1 cellular context compared by ENCODE assay signal in the genomic region with DNA sequence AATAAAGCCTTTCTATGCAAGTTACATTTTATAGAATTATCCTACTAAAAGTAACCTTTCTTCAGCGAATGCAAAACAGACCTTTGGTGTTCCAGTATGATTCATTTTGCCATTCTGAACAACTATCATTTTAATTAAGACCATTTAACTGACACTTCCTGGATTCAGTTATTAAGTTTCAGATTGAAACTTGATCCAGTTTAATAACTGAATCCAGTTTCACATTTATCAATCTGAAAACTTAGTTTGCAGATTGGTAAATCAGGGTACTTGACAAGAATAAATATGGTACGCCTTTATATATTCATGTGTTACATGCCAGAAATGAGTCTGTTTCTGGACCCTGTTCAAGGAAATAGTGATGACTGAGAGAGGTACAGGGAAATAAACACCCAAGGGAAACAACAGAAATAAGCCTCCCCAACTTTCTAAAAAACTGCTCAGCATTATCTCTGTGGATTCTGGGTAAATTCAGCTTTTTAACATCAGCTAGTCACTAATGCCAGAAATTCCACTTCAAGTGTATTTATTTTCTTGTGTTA.
TF ChIP-seq lines count a peak whose summit lies in the region.

No MANE protein-coding gene starts in this region.

TF ChIP-seq in IMR-90, 13 proteins besides CTCF, POLR2A, EP300 and RAD21 (continued from another document):
- TF ChIP-seq, protein P1, sequence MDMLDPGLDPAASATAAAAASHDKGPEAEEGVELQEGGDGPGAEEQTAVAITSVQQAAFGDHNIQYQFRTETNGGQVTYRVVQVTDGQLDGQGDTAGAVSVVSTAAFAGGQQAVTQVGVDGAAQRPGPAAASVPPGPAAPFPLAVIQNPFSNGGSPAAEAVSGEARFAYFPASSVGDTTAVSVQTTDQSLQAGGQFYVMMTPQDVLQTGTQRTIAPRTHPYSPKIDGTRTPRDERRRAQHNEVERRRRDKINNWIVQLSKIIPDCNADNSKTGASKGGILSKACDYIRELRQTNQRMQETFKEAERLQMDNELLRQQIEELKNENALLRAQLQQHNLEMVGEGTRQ (IDR thresholded peaks at IDR 0.05; ENCODE audit: low read depth, low read length): no peak
- TF ChIP-seq RCOR1 (IDR thresholded peaks at IDR 0.05; ENCODE audit: insufficient replicate concordance, low read length) (no peak), FOS (IDR thresholded peaks at IDR 0.05; ENCODE audit: low read depth, low read length) (no peak), CHD1 (IDR thresholded peaks at IDR 0.05; ENCODE audit: low read depth, low read length) (no peak)
- TF ChIP-seq, protein P2, sequence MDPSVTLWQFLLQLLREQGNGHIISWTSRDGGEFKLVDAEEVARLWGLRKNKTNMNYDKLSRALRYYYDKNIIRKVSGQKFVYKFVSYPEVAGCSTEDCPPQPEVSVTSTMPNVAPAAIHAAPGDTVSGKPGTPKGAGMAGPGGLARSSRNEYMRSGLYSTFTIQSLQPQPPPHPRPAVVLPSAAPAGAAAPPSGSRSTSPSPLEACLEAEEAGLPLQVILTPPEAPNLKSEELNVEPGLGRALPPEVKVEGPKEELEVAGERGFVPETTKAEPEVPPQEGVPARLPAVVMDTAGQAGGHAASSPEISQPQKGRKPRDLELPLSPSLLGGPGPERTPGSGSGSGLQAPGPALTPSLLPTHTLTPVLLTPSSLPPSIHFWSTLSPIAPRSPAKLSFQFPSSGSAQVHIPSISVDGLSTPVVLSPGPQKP (IDR thresholded peaks at IDR 0.05; ENCODE audit: borderline replicate concordance, low read depth, low read length): no peak
